Comparison of ENCODE assay signal across 8 cellular contexts in genomic region chr3:153621988-153622387, GRCh38.
DNase-seq lines count a peak whose midpoint lies in the region; ATAC-seq and TF ChIP-seq lines count a peak whose summit lies in the region.

No MANE protein-coding gene starts in this region.

- DNase-seq in GM12864 (ENCODE audit: low read depth) (peak; percentile 44), left colon (no peak), sciatic nerve (ENCODE audit: low spot score) (no peak), hypothalamus (lab: John Stamatoyannopoulos, UW) (no peak), DMS153 treated with DMSO at 0.1 percent for 48 hours (lab: John Stamatoyannopoulos, UW; ENCODE audit: unreplicated experiment) (no peak)
- DNase-seq in central memory CD4-positive, alpha-beta T cell, result peak; percentile 28

- ATAC-seq in GM21360 (IDR thresholded peaks at IDR 0.05; ENCODE audit: unreplicated experiment), result peak; percentile 94
- peak; percentile 90 for ATAC-seq in HG03439 (IDR thresholded peaks at IDR 0.05; ENCODE audit: unreplicated experiment)
- no peak for ATAC-seq in left colon
- no peak for ATAC-seq in sciatic nerve

- intact Hi-C loops in left colon (cut with DNase I, micrococcal nuclease), result no loop called here
- intact Hi-C loops in sciatic nerve (cut with DNase I), result loop anchor here (5.0 kb wide), 1 partner anchor 550 kb away; no protein-coding TSS in a partner anchor

- H3K4me3 ChIP-seq in GM12864 (ENCODE audit: low read depth, low read length), result no peak overlapping the region

- TF ChIP-seq CTCF in GM12864 (IDR thresholded peaks at IDR 0.05; ENCODE audit: low read depth, low read length, missing control alignments), result no peak

Comparison
In these comparisons a context has a peak if more than half of its experiments do, and no peak if none do; other contexts are left out.
1. DNase-seq: peak in GM12864 (single experiment) and central memory CD4-positive, alpha-beta T cell (single experiment); none in left colon (0 of 2), sciatic nerve (single experiment), hypothalamus (0 of 51) and DMS153 treated with DMSO at 0.1 percent for 48 hours (single experiment).
2. ATAC-seq: peak in GM21360 (single experiment) and HG03439 (single experiment); none in left colon (single experiment) and sciatic nerve (single experiment).